9 cellular contexts compared by ENCODE assay signal in genomic region chr18:47080872-47081271, GRCh38. TPM values are rescaled to one million over a fixed set of nuclear protein-coding genes. Genes with fewer than 3 reads are reported as not detected.
"Had no signal": no experiment of that assay in that cellular context is flagged by ENCODE, and none has a peak within 500 bp of the region (broad histone marks: within the 10 kb centered on the region; RNA-seq: fewer than 3 reads in every experiment).

No MANE protein-coding gene starts in this region.

- H3K27ac ChIP-seq: HL-60, KMS-11 had no signal

- DNase-seq: IMR-90, KBM-7, KG1 had no signal

- FAIRE-seq: HTR-8/SVneo had no signal

- H3K4me2 ChIP-seq: KMS-11 had no signal

- H3K9ac ChIP-seq: KMS-11 had no signal

RNA-seq across cellular contexts. Expression of gene ELOA2, which starts 45.5 kb away (rescaled TPM):
- total RNA-seq: HT-29, HT1080, IMR-90 had no signal
- polyA plus RNA-seq: IgD-negative memory B cell, IMR-90 had no signal
